In the genomic region with DNA sequence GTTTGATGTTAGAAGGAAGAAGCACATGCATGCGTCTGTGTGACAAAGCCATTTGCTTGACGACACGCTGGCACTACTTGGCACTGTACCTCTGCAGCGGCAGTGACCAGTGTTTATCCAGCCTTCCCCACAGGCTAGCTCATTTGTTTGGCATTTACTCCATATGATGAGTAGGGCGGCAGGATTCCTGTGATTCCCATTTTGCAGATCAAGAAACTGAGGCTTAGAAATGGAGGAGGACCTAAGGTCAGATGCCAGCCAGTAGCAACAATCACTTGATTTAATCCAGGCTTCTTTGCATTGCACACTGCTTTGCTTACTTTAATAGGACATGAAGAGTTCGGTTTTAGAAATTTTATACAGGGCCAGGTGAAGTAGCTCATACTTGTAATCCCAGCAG, we compare ENCODE assay signal across 17 cellular contexts.
"Had no signal": no experiment of that assay in that cellular context is flagged by ENCODE, and none has a peak within 500 bp of the region (broad histone marks: within the 10 kb centered on the region; RNA-seq: fewer than 3 reads in every experiment).

No MANE protein-coding gene starts in this region.

- H3K4me2 ChIP-seq: hepatocyte had no signal

- FAIRE-seq: small intestine had no signal

- H3K27ac Mint-ChIP-seq: nephron progenitor cell had no signal

- H3K4me3 ChIP-seq: coronary artery, hepatocyte, lung, suprapubic skin, thyroid gland, upper lobe of left lung, uterus had no signal

- H3K36me3 ChIP-seq: thyroid gland, uterus had no signal

- H3K9me3 ChIP-seq: suprapubic skin, thyroid gland, upper lobe of left lung, uterus had no signal

- ATAC-seq: left colon; left ventricle myocardium superior; naive thymus-derived CD4-positive, alpha-beta T cell; stimulated activated naive CD8-positive, alpha-beta T cell treated with anti-CD3 and anti-CD28 coated beads, Interleukin-15, Interleukin-2, amounts not matched to agents 100 U/mL and 50 U/mL, for 24 hours had no signal

- H3K27ac ChIP-seq: coronary artery, hepatocyte, suprapubic skin, thyroid gland, upper lobe of left lung, uterus had no signal

- H2AFZ ChIP-seq: hepatocyte had no signal

- DNase-seq: effector CD8-positive, alpha-beta T cell; foreskin melanocyte; head of caudate nucleus; left colon; left ventricle myocardium superior; naive thymus-derived CD4-positive, alpha-beta T cell; nephron progenitor cell; small intestine; stimulated activated CD4-positive, alpha-beta T cell treated with anti-CD3 and anti-CD28 coated beads, Interleukin-12 subunit alpha, Interleukin-12 subunit beta, amount 100 ng/mL, for 4 hours; stimulated activated naive CD8-positive, alpha-beta T cell treated with anti-CD3 and anti-CD28 coated beads, Interleukin-15, Interleukin-2, amounts not matched to agents 100 U/mL and 50 U/mL, for 24 hours; thyroid gland; uterus had no signal

- H3K27me3 Mint-ChIP-seq: naive thymus-derived CD4-positive, alpha-beta T cell had no signal

- H3K9me3 Mint-ChIP-seq: naive thymus-derived CD4-positive, alpha-beta T cell; nephron progenitor cell had no signal

- H3K4me3 Mint-ChIP-seq: nephron progenitor cell had no signal

- H3K4me1 ChIP-seq: uterus had no signal

- H3K27me3 ChIP-seq: hepatocyte, suprapubic skin, thyroid gland, upper lobe of left lung, uterus had no signal
